ENCODE assay signal across 8 cellular contexts in the genomic region with DNA sequence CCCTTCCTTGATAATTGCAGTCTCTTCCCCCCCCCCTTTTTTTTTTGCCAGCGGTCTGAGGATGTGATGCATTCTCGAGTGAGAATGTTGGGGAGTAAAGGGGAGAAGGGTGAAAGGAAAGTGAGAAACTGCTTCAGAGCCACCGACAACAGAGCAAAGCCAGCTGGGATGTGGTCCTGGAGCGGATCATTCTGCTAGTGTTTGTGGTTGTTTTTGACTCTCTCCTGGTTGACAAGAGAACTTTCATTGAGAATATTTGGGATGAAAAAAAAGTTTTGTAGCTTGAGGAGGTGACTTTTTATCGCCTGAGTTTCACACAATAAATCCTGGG. TPM values are rescaled to one million over a fixed set of nuclear protein-coding genes. Genes with fewer than 3 reads are reported as not detected.
DNase-seq lines count a peak whose midpoint lies in the region; ATAC-seq, FAIRE-seq and TF ChIP-seq lines count a peak whose summit lies in the region.

No MANE protein-coding gene starts in this region.

- no peak overlapping the region for H4K8ac ChIP-seq in H1 (ENCODE audit: extremely low read depth, insufficient read depth, low read length)

- H3K4me3 ChIP-seq in H1 (ENCODE audit: extremely low read depth in 1 of 4, insufficient read depth in 2 of 4, low read depth in 3 of 4, low read length in 4 of 4): peak overlapping the region; percentile 79 to 92 (median 88)
- H3K4me3 ChIP-seq in osteoblast (ENCODE audit: insufficient read depth, low read length): peak overlapping the region; percentile 97

- H4K91ac ChIP-seq in H1 (replicated peaks; ENCODE audit: insufficient read length, low read length): peak overlapping the region; percentile 12

- H2AK5ac ChIP-seq in H1 (ENCODE audit: low read depth, low read length): no peak overlapping the region

- peaks cover 4% of the 10 kb centered on the region; the same call in 1 of the 2 replicates for H3K23me2 ChIP-seq in H1 (ENCODE audit: low read depth, low read length)

- no peaks in the 10 kb centered on the region for H3K9me3 ChIP-seq in H1 (ENCODE audit: insufficient read depth in 2 of 2, low read depth in 1 of 2, low read length in 1 of 2)
- no peaks in the 10 kb centered on the region for H3K9me3 ChIP-seq in osteoblast (ENCODE audit: low read depth, low read length)

- DNase-seq in Calu3 (no peak), NCI-H226 (peak; percentile 33), H1 (ENCODE audit: low read depth in 1 of 2, low spot score in 2 of 2) (no peak), osteoblast (ENCODE audit: insufficient read length, low spot score, missing footprints) (no peak), SIG-M5 (lab: John Stamatoyannopoulos, UW) (no peak), KBM-7 (no peak)

- no peak overlapping the region for H3K4ac ChIP-seq in H1 (replicated peaks; ENCODE audit: insufficient read length, low read depth, low read length)

- H4K20me1 ChIP-seq in H1 (replicated peaks in 1 of 2; ENCODE audit: control insufficient read depth in 1 of 2, insufficient read depth in 2 of 2, low read length in 2 of 2): no peaks in the 10 kb centered on the region
- H4K20me1 ChIP-seq in osteoblast (ENCODE audit: insufficient read depth, low read length): peaks cover 27% of the 10 kb centered on the region

- H2AFZ ChIP-seq in H1 (ENCODE audit: low read length) (peak overlapping the region; percentile 86; the same call in 1 of the 2 replicates), osteoblast (ENCODE audit: low read length) (peak overlapping the region; percentile 25)

- H3K27ac ChIP-seq in H1 (ENCODE audit: low read depth, low read length) (peak overlapping the region; percentile 72), osteoblast (ENCODE audit: low read depth, low read length) (peak overlapping the region; percentile 73)

- no peak overlapping the region for H2BK15ac ChIP-seq in H1 (ENCODE audit: low read length)

- FAIRE-seq in H1 (lab: Jason Lieb, UNC): no peak

- no peak overlapping the region for H3K14ac ChIP-seq in H1 (ENCODE audit: insufficient read length)

- POLR2A ChIA-PET in H1 (lab: Charles Lee; ENCODE audit: partially characterized antibody): interaction anchor here (0.6 to 2.0 kb wide), 8 partner anchors 9 to 79 kb away, joined by 3 to 9 read pairs (median 5); no protein-coding TSS in a partner anchor

- peak overlapping the region; percentile 38 for H3K56ac ChIP-seq in H1 (replicated peaks; ENCODE audit: insufficient read length, low read depth, low read length)

- H3K4me1 ChIP-seq in H1 (replicated peaks in 1 of 4; ENCODE audit: control insufficient read depth in 3 of 4, insufficient read depth in 4 of 4, low read length in 3 of 4): peaks cover 2 to 11% (median 4%) of the 10 kb centered on the region in 4 experiments; a peak in 6 of 7 replicates
- peaks cover 23% of the 10 kb centered on the region for H3K4me1 ChIP-seq in osteoblast (ENCODE audit: insufficient read depth, low read length)

- intact Hi-C loops in Calu3 (cut with micrococcal nuclease; ENCODE audit: unreplicated experiment): no loop called here

- TF ChIP-seq POLR2A in H1 (IDR thresholded peaks at IDR 0.05; ENCODE audit: control extremely low read depth in 1 of 2, low read depth in 2 of 2, low read length in 2 of 2): no peak

- no peak overlapping the region for H2BK20ac ChIP-seq in H1 (ENCODE audit: low read length)

- H3K36me3 ChIP-seq in H1 (ENCODE audit: control insufficient read depth in 2 of 4, insufficient read depth in 4 of 4, low read length in 3 of 4) (no peaks in the 10 kb centered on the region), osteoblast (ENCODE audit: insufficient read depth, low read length) (no peaks in the 10 kb centered on the region)

- peak overlapping the region; percentile 79 for H4K5ac ChIP-seq in H1 (ENCODE audit: insufficient read length, low read depth, low read length)

- whole genome bisulfite sequencing in H1 (ENCODE audit: extremely low coverage in 1 of 2, insufficient coverage in 1 of 2, insufficient read length in 1 of 2, insufficient replicate concordance in 2 of 2, low coverage in 1 of 2, low lambda C conversion rate in 2 of 2, missing lambda C conversion rate in 1 of 2), 2 experiments: 7% methylated on average over 3 of the region's 5 CpGs; no CpG with 5 or more reads in 1 of the 2 experiments

- peak overlapping the region; percentile 62; the same call in 1 of the 2 replicates for H2BK5ac ChIP-seq in H1 (ENCODE audit: low read depth, low read length)

- peak overlapping the region; percentile 89 to 98 for H3K4me2 ChIP-seq in H1 (ENCODE audit: insufficient read depth in 1 of 2, low read depth in 2 of 2, low read length in 2 of 2)
- peak overlapping the region; percentile 99 for H3K4me2 ChIP-seq in osteoblast (ENCODE audit: insufficient read depth, low read length)

- BruUV-seq in Calu3 (replicated peaks; lab: Mats Ljungman, UMichigan): no TSS peak

- H2BK12ac ChIP-seq in H1 (ENCODE audit: low read depth, low read length): 0 out of 2 replicates have a peak overlapping the region, but pooled peaks have one; percentile 20

- peaks cover 22% of the 10 kb centered on the region for H3K36me3 Mint-ChIP-seq in Calu3 (ENCODE audit: insufficient read depth, unreplicated experiment)

- no peaks in the 10 kb centered on the region for H3K27me3 Mint-ChIP-seq in Calu3 (ENCODE audit: unreplicated experiment)

- H3K27me3 ChIP-seq in H1 (replicated peaks in 1 of 4; ENCODE audit: control insufficient read depth in 3 of 4, extremely low read depth in 1 of 4, insufficient read depth in 3 of 4, low read length in 3 of 4) (no peaks in the 10 kb centered on the region), osteoblast (ENCODE audit: insufficient read depth, low read length) (no peaks in the 10 kb centered on the region)

- no peak for TF ChIP-seq EP300 in H1 (IDR thresholded peaks at IDR 0.05; ENCODE audit: borderline replicate concordance in 1 of 2, low read depth in 2 of 2, low read length in 2 of 2)

- in situ Hi-C loops in KBM-7 (cut with MboI; ENCODE audit: low pct_unique_long_range_greater_than_20kb, low sequenced_read_pairs): no loop called here

- peak overlapping the region; percentile 81 for H3K4me3 Mint-ChIP-seq in Calu3 (ENCODE audit: low read depth, unreplicated experiment)

- H3K27ac Mint-ChIP-seq in Calu3 (ENCODE audit: unreplicated experiment): peak overlapping the region; percentile 86

- CTCF ChIA-PET in Calu3 (lab: Charles Lee): no interaction called here
- CTCF ChIA-PET in H1 (lab: Charles Lee; ENCODE audit: partially characterized antibody): interaction anchor here (0.9 to 1.7 kb wide), 3 partner anchors 13 to 119 kb away, joined by 3 to 5 read pairs (median 3); no protein-coding TSS in a partner anchor

- H3K23ac ChIP-seq in H1 (ENCODE audit: insufficient read length): peak overlapping the region; percentile 6

- peaks cover 22% of the 10 kb centered on the region for H3K4me1 Mint-ChIP-seq in Calu3 (ENCODE audit: low read depth, unreplicated experiment)

- no peaks in the 10 kb centered on the region for H3K9me3 Mint-ChIP-seq in Calu3 (ENCODE audit: low read depth, unreplicated experiment)

- H2BK120ac ChIP-seq in H1 (replicated peaks; ENCODE audit: low read depth, low read length): no peak overlapping the region

- TF ChIP-seq CTCF in Calu3 (IDR thresholded peaks at IDR 0.05; ENCODE audit: unreplicated experiment) (no peak), H1 (IDR thresholded peaks at IDR 0.05; ENCODE audit: control extremely low read depth in 1 of 3, insufficient read depth in 1 of 3, low read depth in 1 of 3, low read length in 3 of 3) (no peak), osteoblast (IDR thresholded peaks at IDR 0.05; ENCODE audit: extremely low read depth, low read depth, low read length) (no peak)

- peak overlapping the region; percentile 96 for H3K18ac ChIP-seq in H1 (ENCODE audit: extremely low read depth, low read length)

- H3K79me1 ChIP-seq in H1 (ENCODE audit: low read depth, low read length): no peaks in the 10 kb centered on the region

- H3K9ac ChIP-seq in H1 (replicated peaks in 1 of 4; ENCODE audit: extremely low read depth in 1 of 4, low read depth in 3 of 4, low read length in 3 of 4): peak overlapping the region in 3 of 4 experiments; percentile 49 to 84 (median 61); a peak in 4 of 7 replicates

- peaks cover 3 to 46% of the 10 kb centered on the region in 2 experiments; a peak in 2 of 4 replicates for H3K79me2 ChIP-seq in H1 (ENCODE audit: control insufficient read depth in 1 of 2, insufficient read depth in 2 of 2, low read length in 2 of 2)
- H3K79me2 ChIP-seq in osteoblast (ENCODE audit: insufficient read depth, low read length): peaks cover 57% of the 10 kb centered on the region

- ATAC-seq in HG03432 (IDR thresholded peaks at IDR 0.05; ENCODE audit: unreplicated experiment) (no peak), HG03378 (IDR thresholded peaks at IDR 0.05; ENCODE audit: unreplicated experiment) (no peak)

- no peak for TF ChIP-seq RAD21 in H1 (IDR thresholded peaks at IDR 0.05 in 1 of 2, conservative IDR thresholded peaks at IDR 0.05 in 1 of 2; ENCODE audit: low read depth in 2 of 2, low read length in 2 of 2)

TF ChIP-seq in H1, 55 proteins besides CTCF, POLR2A, EP300 and RAD21:
- TF ChIP-seq EGR1 (IDR thresholded peaks at IDR 0.05; ENCODE audit: borderline replicate concordance, low read depth, low read length) (0 out of 2 replicates have a peak, but pooled peaks have one; percentile 33), CBX5 (IDR thresholded peaks at IDR 0.05; ENCODE audit: low read depth, low read length) (no peak)

RNA-seq across cellular contexts. Expression of a gene that starts 1.3 kb away (rescaled TPM):
- 61.5 and 64.7 TPM in 2 replicates for total RNA-seq in Calu3 (2022)
- 27.5 and 29.6 TPM in 2 replicates for total RNA-seq in H1 (2021; fragmentation: NEBNext Ultra II Directional; extraction: Animal tissue kit (Norgen Biotek cat#: 25700))
- polyA plus RNA-seq in H1 (2011; rRNA removed): 12.4 and 19.3 TPM in 2 replicates
- 15.7 TPM for polyA plus RNA-seq in H1 (2011; cell fraction: cytosol; rRNA removed)
- 22.9 TPM for polyA plus RNA-seq in H1 (2011; cell fraction: nucleus; rRNA removed)
- 10.0 to 16.9 TPM (median 14.7 TPM) in 4 replicates for polyA plus RNA-seq in H1 (2012, experiment 1 of 2)
- polyA plus RNA-seq in H1 (2012, experiment 2 of 2): 0.98 TPM
- 10.2 TPM for polyA plus RNA-seq in H1 (2013, experiment 1 of 2)
- polyA plus RNA-seq in H1 (2013, experiment 2 of 2): 10.8 TPM
- polyA minus RNA-seq in H1 (2011; rRNA and poly(A)+ RNA removed): 79.8 and 117 TPM in 2 replicates
- polyA minus RNA-seq in H1 (2011; cell fraction: cytosol; rRNA and poly(A)+ RNA removed): 43.6 TPM
- 113 TPM for polyA minus RNA-seq in H1 (2011; cell fraction: nucleus; rRNA and poly(A)+ RNA removed)
- 67.0 and 72.2 TPM in 2 replicates for total RNA-seq in osteoblast
